ENCODE assay signal across 12 cellular contexts in genomic region chr10:79398642-79399041, GRCh38. TPM values are rescaled to one million over a fixed set of nuclear protein-coding genes. Genes with fewer than 3 reads are reported as not detected.
DNase-seq lines count a peak whose midpoint lies in the region; ATAC-seq and TF ChIP-seq lines count a peak whose summit lies in the region.
"Had no signal": no experiment of that assay in that cellular context is flagged by ENCODE, and none has a peak within 500 bp of the region (broad histone marks: within the 10 kb centered on the region; RNA-seq: fewer than 3 reads in every experiment).

No MANE protein-coding gene starts in this region.

- no peak for TF ChIP-seq POLR2A in Peyer's patch (IDR thresholded peaks at IDR 0.05)
- no peak for TF ChIP-seq POLR2A in lower leg skin (IDR thresholded peaks at IDR 0.05)

- H3K9ac ChIP-seq in endodermal cell (ENCODE audit: extremely low read depth, low read length, poor library complexity, severe bottlenecking), result no peak overlapping the region
- peak overlapping the region in 1 of 2 donors; percentile 29 for H3K9ac ChIP-seq in mucosa of rectum (ENCODE audit: low read depth in 1 of 2, low read length in 2 of 2)

- ATAC-seq in HG02981 (IDR thresholded peaks at IDR 0.05; ENCODE audit: unreplicated experiment), result no peak
- ATAC-seq in GM19452 (IDR thresholded peaks at IDR 0.05; ENCODE audit: unreplicated experiment), result no peak
- ATAC-seq in esophagus mucosa, result no peak
- ATAC-seq: activated T-cell treated with anti-CD3 and anti-CD28 coated beads, Interleukin-2, amount 50 U/mL, for 72 hours had no signal

- no peaks in the 10 kb centered on the region for H3K27me3 Mint-ChIP-seq in endodermal cell (ENCODE audit: insufficient read depth)
- H3K27me3 Mint-ChIP-seq: CD4-positive, alpha-beta T cell; natural killer cell treated with Interleukin-12 subunit alpha and Interleukin-12 subunit beta and Interleukin-15 and Interleukin-18, amount 100 ng/mL, for 72 hours had no signal

- H3K9me3 Mint-ChIP-seq in endodermal cell, result no peaks in the 10 kb centered on the region
- H3K9me3 Mint-ChIP-seq: activated T-cell treated with anti-CD3 and anti-CD28 coated beads, Interleukin-2, amount 50 U/mL, for 72 hours; CD4-positive, alpha-beta T cell; natural killer cell treated with Interleukin-12 subunit alpha and Interleukin-12 subunit beta and Interleukin-15 and Interleukin-18, amount 100 ng/mL, for 72 hours; T-cell had no signal

- H3K4me3 ChIP-seq in Peyer's patch (no peak overlapping the region), endodermal cell (ENCODE audit: low read length) (no peak overlapping the region), mucosa of rectum (ENCODE audit: low read length in 2 of 2) (no peak overlapping the region), lower leg skin (ENCODE audit: low read depth, poor library complexity, severe bottlenecking) (no peak overlapping the region)

- H3K9me3 ChIP-seq in Peyer's patch (no peaks in the 10 kb centered on the region), endodermal cell (ENCODE audit: control insufficient read depth, low read length) (no peaks in the 10 kb centered on the region), mucosa of rectum (ENCODE audit: control insufficient read depth in 2 of 2, low read length in 2 of 2) (no peaks in the 10 kb centered on the region)

- peaks cover 4% of the 10 kb centered on the region for H3K36me3 Mint-ChIP-seq in endodermal cell (ENCODE audit: low read depth)
- H3K36me3 Mint-ChIP-seq: natural killer cell treated with Interleukin-12 subunit alpha and Interleukin-12 subunit beta and Interleukin-15 and Interleukin-18, amount 100 ng/mL, for 72 hours; T-cell had no signal

- no peak overlapping the region for H3K4me3 Mint-ChIP-seq in endodermal cell
- H3K4me3 Mint-ChIP-seq: activated T-cell treated with anti-CD3 and anti-CD28 coated beads, Interleukin-2, amount 50 U/mL, for 72 hours; CD4-positive, alpha-beta T cell; natural killer cell treated with Interleukin-12 subunit alpha and Interleukin-12 subunit beta and Interleukin-15 and Interleukin-18, amount 100 ng/mL, for 72 hours; T-cell had no signal

- no peak overlapping the region for H3K27ac Mint-ChIP-seq in endodermal cell
- H3K27ac Mint-ChIP-seq: activated T-cell treated with anti-CD3 and anti-CD28 coated beads, Interleukin-2, amount 50 U/mL, for 72 hours; CD4-positive, alpha-beta T cell; natural killer cell treated with Interleukin-12 subunit alpha and Interleukin-12 subunit beta and Interleukin-15 and Interleukin-18, amount 100 ng/mL, for 72 hours; T-cell had no signal

- TF ChIP-seq CTCF in Peyer's patch (IDR thresholded peaks at IDR 0.05) (no peak), endodermal cell (conservative IDR thresholded peaks at IDR 0.05) (no peak), lower leg skin (IDR thresholded peaks at IDR 0.05) (no peak)

- H3K36me3 ChIP-seq in Peyer's patch (peaks cover 0 to 4% (median 0%) of the 10 kb centered on the region in 3 donors), endodermal cell (ENCODE audit: control insufficient read depth, insufficient read depth, low read length) (no peaks in the 10 kb centered on the region), mucosa of rectum (ENCODE audit: control insufficient read depth in 2 of 2, insufficient read depth in 2 of 2, low read length in 2 of 2) (no peaks in the 10 kb centered on the region)

- peaks cover 0 to 63% (median 0%) of the 10 kb centered on the region in 4 donors for H3K4me1 ChIP-seq in Peyer's patch
- peaks cover 9% of the 10 kb centered on the region for H3K4me1 ChIP-seq in endodermal cell (ENCODE audit: control insufficient read depth, insufficient read depth, low read length)
- H3K4me1 ChIP-seq in mucosa of rectum (ENCODE audit: control insufficient read depth in 2 of 2, insufficient read depth in 2 of 2, low read length in 2 of 2), result peaks cover 26 to 32% of the 10 kb centered on the region in 2 donors

- H3K4me1 Mint-ChIP-seq in endodermal cell, result peaks cover 15% of the 10 kb centered on the region
- H3K4me1 Mint-ChIP-seq: T-cell had no signal

- intact Hi-C loops in lower leg skin (cut with DNase I; ENCODE audit: low total_unique reads), result no loop called here

- no peaks in the 10 kb centered on the region for H3K27me3 ChIP-seq in Peyer's patch
- no peaks in the 10 kb centered on the region for H3K27me3 ChIP-seq in endodermal cell (ENCODE audit: control insufficient read depth, insufficient read depth, low read length, poor library complexity, severe bottlenecking)
- H3K27me3 ChIP-seq in mucosa of rectum (ENCODE audit: control insufficient read depth in 2 of 2, insufficient read depth in 2 of 2, low read length in 2 of 2), result no peaks in the 10 kb centered on the region

- H3K27ac ChIP-seq in Peyer's patch (peak overlapping the region in 3 of 4 donors; percentile 63 to 87 (median 71)), endodermal cell (ENCODE audit: low read depth, low read length) (peak overlapping the region; percentile 97), mucosa of rectum (ENCODE audit: low read depth in 2 of 2, low read length in 2 of 2) (peak overlapping the region; percentile 88 to 90), temporal lobe (ENCODE audit: low read depth, low read length) (peak overlapping the region; percentile 99)

- WGBS in endodermal cell (ENCODE audit: insufficient coverage in 1 of 2, insufficient read length in 1 of 2), 2 experiments, result 93 to 100% methylated on average over 2 to 4 of the region's 4 CpGs
- 80 to 81% methylated on average over 4 of the region's 4 CpGs for WGBS in lower leg skin, 2 donors

- DNase-seq in Peyer's patch, result no peak
- DNase-seq in endodermal cell, result no peak
- no peak for DNase-seq in lower leg skin (ENCODE audit: low spot score in 2 of 2)
- DNase-seq: activated T-cell treated with anti-CD3 and anti-CD28 coated beads, Interleukin-2, amount 50 U/mL, for 72 hours; CD4-positive, alpha-beta T cell; T-cell had no signal

RNA-seq across cellular contexts. Expression of gene ZCCHC24, which starts 46.8 kb away (rescaled TPM):
- total RNA-seq in Peyer's patch (10 to 100 TPM in 2 of 4 donors, 1 to 10 TPM in 2; 2.8 to 39.6 (median 9.3) TPM), endodermal cell (10 to 100 TPM in 1 of 2 donors, 1 to 10 TPM in 1; 7.6 to 10.7 TPM), temporal lobe (5.7 TPM), lower leg skin (10 to 100 TPM in 3 of 4 donors, 1 to 10 TPM in 1; 9.9 to 16.8 (median 13.1) TPM), esophagus mucosa (3.3 TPM)
- 11.2 TPM for polyA plus RNA-seq in endodermal cell (2013, experiment 1 of 2)
- 11.5 TPM for polyA plus RNA-seq in endodermal cell (2013, experiment 2 of 2)

RNA-seq across cellular contexts. Expression of gene PPIF, which starts 51.4 kb away (rescaled TPM):
- 10 to 100 TPM; 35.7 to 57.8 (median 45.0) TPM for total RNA-seq in Peyer's patch
- 10 to 100 TPM; 50.4 to 51.0 TPM for total RNA-seq in endodermal cell
- polyA plus RNA-seq in endodermal cell (2013, experiment 1 of 2), result 54.6 TPM
- 46.4 TPM for polyA plus RNA-seq in endodermal cell (2013, experiment 2 of 2)
- total RNA-seq in temporal lobe, result 9.8 TPM
- total RNA-seq in lower leg skin, result 100 to 1,000 TPM in 1 of 4 donors, 10 to 100 TPM in 3; 59.3 to 123 (median 78.3) TPM
- total RNA-seq in esophagus mucosa, result 77.8 TPM
